In genomic region chr7:83439021-83439420, GRCh38 we compare ENCODE assay signal across 1 cellular context.
TF ChIP-seq lines count a peak whose summit lies in the region.

No MANE protein-coding gene starts in this region.

TF ChIP-seq in WTC11, 78 proteins besides CTCF, POLR2A, EP300 and RAD21 (continued from another document):
- TF ChIP-seq, protein P1, sequence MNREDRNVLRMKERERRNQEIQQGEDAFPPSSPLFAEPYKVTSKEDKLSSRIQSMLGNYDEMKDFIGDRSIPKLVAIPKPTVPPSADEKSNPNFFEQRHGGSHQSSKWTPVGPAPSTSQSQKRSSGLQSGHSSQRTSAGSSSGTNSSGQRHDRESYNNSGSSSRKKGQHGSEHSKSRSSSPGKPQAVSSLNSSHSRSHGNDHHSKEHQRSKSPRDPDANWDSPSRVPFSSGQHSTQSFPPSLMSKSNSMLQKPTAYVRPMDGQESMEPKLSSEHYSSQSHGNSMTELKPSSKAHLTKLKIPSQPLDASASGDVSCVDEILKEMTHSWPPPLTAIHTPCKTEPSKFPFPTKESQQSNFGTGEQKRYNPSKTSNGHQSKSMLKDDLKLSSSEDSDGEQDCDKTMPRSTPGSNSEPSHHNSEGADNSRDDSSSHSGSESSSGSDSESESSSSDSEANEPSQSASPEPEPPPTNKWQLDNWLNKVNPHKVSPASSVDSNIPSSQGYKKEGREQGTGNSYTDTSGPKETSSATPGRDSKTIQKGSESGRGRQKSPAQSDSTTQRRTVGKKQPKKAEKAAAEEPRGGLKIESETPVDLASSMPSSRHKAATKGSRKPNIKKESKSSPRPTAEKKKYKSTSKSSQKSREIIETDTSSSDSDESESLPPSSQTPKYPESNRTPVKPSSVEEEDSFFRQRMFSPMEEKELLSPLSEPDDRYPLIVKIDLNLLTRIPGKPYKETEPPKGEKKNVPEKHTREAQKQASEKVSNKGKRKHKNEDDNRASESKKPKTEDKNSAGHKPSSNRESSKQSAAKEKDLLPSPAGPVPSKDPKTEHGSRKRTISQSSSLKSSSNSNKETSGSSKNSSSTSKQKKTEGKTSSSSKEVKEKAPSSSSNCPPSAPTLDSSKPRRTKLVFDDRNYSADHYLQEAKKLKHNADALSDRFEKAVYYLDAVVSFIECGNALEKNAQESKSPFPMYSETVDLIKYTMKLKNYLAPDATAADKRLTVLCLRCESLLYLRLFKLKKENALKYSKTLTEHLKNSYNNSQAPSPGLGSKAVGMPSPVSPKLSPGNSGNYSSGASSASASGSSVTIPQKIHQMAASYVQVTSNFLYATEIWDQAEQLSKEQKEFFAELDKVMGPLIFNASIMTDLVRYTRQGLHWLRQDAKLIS (CRISPR knock-in tag; IDR thresholded peaks at IDR 0.05; ENCODE audit: borderline replicate concordance), result no peak
- no peak for TF ChIP-seq MXD4 (CRISPR knock-in tag; IDR thresholded peaks at IDR 0.05; ENCODE audit: borderline replicate concordance)
TF ChIP-seq in WTC11: peak in this region for 0.
